ENCODE assay signal across 1 cellular context in genomic region chr14:22801716-22802115, GRCh38.
TF ChIP-seq lines count a peak whose summit lies in the region.

No MANE protein-coding gene starts in this region.

TF ChIP-seq in HepG2, 621 proteins besides CTCF, POLR2A, EP300 and RAD21:
- peak; percentile 23 to 40; a peak in 2 of 4 replicates for TF ChIP-seq MAFK (conservative IDR thresholded peaks at IDR 0.05 in 1 of 2, IDR thresholded peaks at IDR 0.05 in 1 of 2; ENCODE audit: low read length in 2 of 2)
- 0 out of 2 replicates have a peak, but pooled peaks have one; percentile 19 for TF ChIP-seq ZNF646 (CRISPR knock-in tag; IDR thresholded peaks at IDR 0.05)
- TF ChIP-seq ZNF605 (CRISPR knock-in tag; IDR thresholded peaks at IDR 0.05) = no peak
